ENCODE assay signal across 9 cellular contexts in genomic region chr7:115851291-115851690, GRCh38.
DNase-seq lines count a peak whose midpoint lies in the region; ATAC-seq and TF ChIP-seq lines count a peak whose summit lies in the region.
"Had no signal": no experiment of that assay in that cellular context is flagged by ENCODE, and none has a peak within 500 bp of the region (broad histone marks: within the 10 kb centered on the region; RNA-seq: fewer than 3 reads in every experiment).

No MANE protein-coding gene starts in this region.

- H3K9me3 Mint-ChIP-seq in activated naive CD8-positive, alpha-beta T cell treated with anti-CD3 and anti-CD28 coated beads, Interleukin-2, amount 50 U/mL, for 24 hours: no peaks in the 10 kb centered on the region

- DNase-seq in EL (peak; percentile 34), LNCaP clone FGC (ENCODE audit: low read depth) (peak; percentile 25), SHP77 treated with DMSO at 0.1 percent for 48 hours (lab: John Stamatoyannopoulos, UW) (peak; percentile 34), glomerular endothelial cell (ENCODE audit: extremely low read depth, low read depth, low spot score) (peak; percentile 58)
- no peak for DNase-seq in activated naive CD8-positive, alpha-beta T cell treated with anti-CD3 and anti-CD28 coated beads, Interleukin-2, amount 50 U/mL, for 24 hours
- no peak for DNase-seq in activated CD8-positive, alpha-beta memory T cell treated with anti-CD3 and anti-CD28 coated beads, Interleukin-2, amount 50 U/mL, for 4 hours

- H3K27me3 Mint-ChIP-seq in activated naive CD8-positive, alpha-beta T cell treated with anti-CD3 and anti-CD28 coated beads, Interleukin-2, amount 50 U/mL, for 24 hours: no peaks in the 10 kb centered on the region

- H3K27ac Mint-ChIP-seq in activated naive CD8-positive, alpha-beta T cell treated with anti-CD3 and anti-CD28 coated beads, Interleukin-2, amount 50 U/mL, for 24 hours: no peak overlapping the region
- H3K27ac Mint-ChIP-seq: naive thymus-derived CD4-positive, alpha-beta T cell had no signal

- no peaks in the 10 kb centered on the region for H3K4me1 Mint-ChIP-seq in activated naive CD8-positive, alpha-beta T cell treated with anti-CD3 and anti-CD28 coated beads, Interleukin-2, amount 50 U/mL, for 24 hours
- H3K4me1 Mint-ChIP-seq: naive thymus-derived CD4-positive, alpha-beta T cell had no signal

- ATAC-seq in GM21423 (IDR thresholded peaks at IDR 0.05; ENCODE audit: unreplicated experiment) (no peak), HG03196 (IDR thresholded peaks at IDR 0.05; ENCODE audit: unreplicated experiment) (no peak)
- ATAC-seq in activated naive CD8-positive, alpha-beta T cell treated with anti-CD3 and anti-CD28 coated beads, Interleukin-2, amount 50 U/mL, for 24 hours: no peak
- ATAC-seq: naive thymus-derived CD4-positive, alpha-beta T cell had no signal

- peak; percentile 41 for TF ChIP-seq CTCF in LNCaP clone FGC (IDR thresholded peaks at IDR 0.05; ENCODE audit: control insufficient read depth, extremely low read depth, insufficient read depth)

- H3K36me3 Mint-ChIP-seq in activated naive CD8-positive, alpha-beta T cell treated with anti-CD3 and anti-CD28 coated beads, Interleukin-2, amount 50 U/mL, for 24 hours (ENCODE audit: low read depth): no peaks in the 10 kb centered on the region
- H3K36me3 Mint-ChIP-seq: naive thymus-derived CD4-positive, alpha-beta T cell had no signal

- no peak overlapping the region for H3K4me3 ChIP-seq in LNCaP clone FGC (ENCODE audit: low read depth, low read length)

- H3K4me3 Mint-ChIP-seq in activated naive CD8-positive, alpha-beta T cell treated with anti-CD3 and anti-CD28 coated beads, Interleukin-2, amount 50 U/mL, for 24 hours: no peak overlapping the region
- H3K4me3 Mint-ChIP-seq: naive thymus-derived CD4-positive, alpha-beta T cell had no signal

Comparison
In these comparisons a context has a peak if more than half of its experiments do, and no peak if none do; other contexts are left out.
1. DNase-seq: peak in EL (single experiment), LNCaP clone FGC (single experiment), SHP77 treated with DMSO at 0.1 percent for 48 hours (single experiment) and glomerular endothelial cell (single experiment); none in activated naive CD8-positive, alpha-beta T cell treated with anti-CD3 and anti-CD28 coated beads, Interleukin-2, amount 50 U/mL, for 24 hours (single experiment) and activated CD8-positive, alpha-beta memory T cell treated with anti-CD3 and anti-CD28 coated beads, Interleukin-2, amount 50 U/mL, for 4 hours (single experiment).